Comparison of ENCODE assay signal across 14 cellular contexts in the genomic region with DNA sequence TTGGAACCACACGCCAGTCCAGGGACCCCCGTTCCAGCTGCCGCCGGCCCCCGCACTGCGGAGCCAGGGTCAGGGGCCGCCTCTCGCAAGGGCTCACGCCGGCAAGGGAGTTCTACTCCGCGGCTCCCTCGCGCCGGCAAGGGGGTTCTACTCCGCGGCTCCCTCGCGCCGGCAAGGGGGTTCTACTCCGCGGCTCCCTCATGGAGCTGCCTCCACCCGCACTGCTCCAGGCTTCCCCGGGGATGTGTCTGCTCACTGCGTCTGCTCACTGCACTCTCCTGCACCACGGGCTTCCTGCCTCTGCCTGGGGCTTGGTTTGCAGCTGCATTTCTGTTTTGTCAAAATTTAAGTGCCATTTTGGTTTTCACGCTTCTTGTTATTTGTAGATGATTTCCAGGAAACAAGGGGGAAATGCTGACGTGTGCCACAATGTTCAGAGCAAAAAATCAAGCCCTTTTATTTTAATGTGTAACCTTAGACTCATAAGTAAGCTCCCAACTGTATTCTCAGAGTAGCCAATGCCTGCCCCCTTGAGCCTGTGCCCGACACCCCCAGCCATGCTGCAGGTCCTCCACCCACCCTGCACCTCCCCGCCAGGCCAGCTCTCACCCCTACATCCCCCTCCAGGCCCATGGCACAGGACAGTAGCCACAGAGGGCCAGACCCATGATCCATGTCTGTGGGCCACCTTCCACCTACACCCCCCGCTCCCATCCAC.
DNase-seq lines count a peak whose midpoint lies in the region; ATAC-seq and TF ChIP-seq lines count a peak whose summit lies in the region.
"Had no signal": no experiment of that assay in that cellular context is flagged by ENCODE, and none has a peak within 500 bp of the region (broad histone marks: within the 10 kb centered on the region; RNA-seq: fewer than 3 reads in every experiment).

No MANE protein-coding gene starts in this region.

- TF ChIP-seq CTCF in gastrocnemius medialis (IDR thresholded peaks at IDR 0.05 in 4 of 5, conservative IDR thresholded peaks at IDR 0.05 in 1 of 5), result no peak

- no peak for TF ChIP-seq POLR2A in gastrocnemius medialis (IDR thresholded peaks at IDR 0.05)

- H3K9me3 Mint-ChIP-seq in activated naive CD8-positive, alpha-beta T cell treated with anti-CD3 and anti-CD28 coated beads, Interleukin-2, amount 50 U/mL, for 24 hours, result no peaks in the 10 kb centered on the region
- H3K9me3 Mint-ChIP-seq: naive B cell had no signal

- peak overlapping the region; percentile 67 for H3K27ac Mint-ChIP-seq in T-helper 17 cell
- peak overlapping the region; percentile 46 for H3K27ac Mint-ChIP-seq in activated naive CD8-positive, alpha-beta T cell treated with anti-CD3 and anti-CD28 coated beads, Interleukin-2, amount 50 U/mL, for 24 hours

- H3K27me3 Mint-ChIP-seq in T-helper 17 cell, result no peaks in the 10 kb centered on the region
- H3K27me3 Mint-ChIP-seq in activated naive CD8-positive, alpha-beta T cell treated with anti-CD3 and anti-CD28 coated beads, Interleukin-2, amount 50 U/mL, for 24 hours, result no peaks in the 10 kb centered on the region
- H3K27me3 Mint-ChIP-seq: naive B cell had no signal

- peak; percentile 30 for ATAC-seq in T-helper 17 cell
- ATAC-seq in activated naive CD8-positive, alpha-beta T cell treated with anti-CD3 and anti-CD28 coated beads, Interleukin-2, amount 50 U/mL, for 24 hours, result peak; percentile 51
- no peak for ATAC-seq in gastrocnemius medialis
- no peak for ATAC-seq in GM18858 (IDR thresholded peaks at IDR 0.05; ENCODE audit: unreplicated experiment)

- no peak overlapping the region for H3K4me3 ChIP-seq in gastrocnemius medialis
- H3K4me3 ChIP-seq: sigmoid colon had no signal

- peaks cover 2% of the 10 kb centered on the region for H3K36me3 Mint-ChIP-seq in T-helper 17 cell (ENCODE audit: low read depth)
- H3K36me3 Mint-ChIP-seq in activated naive CD8-positive, alpha-beta T cell treated with anti-CD3 and anti-CD28 coated beads, Interleukin-2, amount 50 U/mL, for 24 hours (ENCODE audit: low read depth), result no peaks in the 10 kb centered on the region

- no peak overlapping the region for H3K27ac ChIP-seq in gastrocnemius medialis
- H3K27ac ChIP-seq: sigmoid colon had no signal

- DNase-seq in activated effector memory CD4-positive, alpha-beta T cell treated with Interleukin-2 at 50 U/mL for 16 hours, result peak; percentile 13
- no peak for DNase-seq in activated effector memory CD4-positive, alpha-beta T cell treated with anti-CD3 and anti-CD28 coated beads, Interleukin-2, amount 50 U/mL, for 16 hours
- no peak for DNase-seq in T-helper 17 cell
- DNase-seq in activated naive CD8-positive, alpha-beta T cell treated with anti-CD3 and anti-CD28 coated beads, Interleukin-2, amount 50 U/mL, for 24 hours, result no peak
- peak; percentile 7 for DNase-seq in stimulated activated CD8-positive, alpha-beta memory T cell treated with anti-CD3 and anti-CD28 coated beads, Interleukin-4, amount 100 ng/mL, for 24 hours (ENCODE audit: low read depth)
- DNase-seq in gastrocnemius medialis, result no peak
- no peak for DNase-seq in SHP77 treated with DMSO at 0.1 percent for 48 hours (lab: John Stamatoyannopoulos, UW)
- DNase-seq: DMS 273 treated with DMSO at 0.1 percent for 48 hours, hypothalamus, naive B cell, NCI-H2107, NCI-H748 treated with DMSO at 0.1 percent for 48 hours, sigmoid colon had no signal

- H3K27me3 ChIP-seq in gastrocnemius medialis, result no peaks in the 10 kb centered on the region
- H3K27me3 ChIP-seq: sigmoid colon had no signal

- no peaks in the 10 kb centered on the region for H3K4me1 ChIP-seq in gastrocnemius medialis
- H3K4me1 ChIP-seq: sigmoid colon had no signal

- no peaks in the 10 kb centered on the region for H3K36me3 ChIP-seq in gastrocnemius medialis
- H3K36me3 ChIP-seq: sigmoid colon had no signal

- intact Hi-C loops in gastrocnemius medialis (cut with DNase I; ENCODE audit: low total_unique reads), result no loop called here

- H3K9me3 ChIP-seq in T-helper 17 cell (ENCODE audit: control insufficient read depth, low read length, poor library complexity, severe bottlenecking) (no peaks in the 10 kb centered on the region), gastrocnemius medialis (no peaks in the 10 kb centered on the region)
- H3K9me3 ChIP-seq: sigmoid colon had no signal

- in situ Hi-C loops in gastrocnemius medialis (cut with MboI; ENCODE audit: low sequenced_read_pairs in 4 of 4), result no loop called here

- peaks cover 28% of the 10 kb centered on the region for H3K4me1 Mint-ChIP-seq in T-helper 17 cell
- peaks cover 16% of the 10 kb centered on the region for H3K4me1 Mint-ChIP-seq in activated naive CD8-positive, alpha-beta T cell treated with anti-CD3 and anti-CD28 coated beads, Interleukin-2, amount 50 U/mL, for 24 hours

- H3K4me3 Mint-ChIP-seq in T-helper 17 cell, result peak overlapping the region; percentile 67
- H3K4me3 Mint-ChIP-seq in activated naive CD8-positive, alpha-beta T cell treated with anti-CD3 and anti-CD28 coated beads, Interleukin-2, amount 50 U/mL, for 24 hours, result peak overlapping the region; percentile 16

Comparison
In these comparisons a context has a peak if more than half of its experiments do, and no peak if none do; other contexts are left out.
1. DNase-seq: peak in activated effector memory CD4-positive, alpha-beta T cell treated with Interleukin-2 at 50 U/mL for 16 hours (single experiment) and stimulated activated CD8-positive, alpha-beta memory T cell treated with anti-CD3 and anti-CD28 coated beads, Interleukin-4, amount 100 ng/mL, for 24 hours (single experiment); none in activated effector memory CD4-positive, alpha-beta T cell treated with anti-CD3 and anti-CD28 coated beads, Interleukin-2, amount 50 U/mL, for 16 hours (single experiment), T-helper 17 cell (0 of 3), activated naive CD8-positive, alpha-beta T cell treated with anti-CD3 and anti-CD28 coated beads, Interleukin-2, amount 50 U/mL, for 24 hours (single experiment), gastrocnemius medialis (0 of 2) and SHP77 treated with DMSO at 0.1 percent for 48 hours (single experiment).
2. ATAC-seq: peak in T-helper 17 cell (single experiment) and activated naive CD8-positive, alpha-beta T cell treated with anti-CD3 and anti-CD28 coated beads, Interleukin-2, amount 50 U/mL, for 24 hours (single experiment); none in gastrocnemius medialis (0 of 2) and GM18858 (single experiment).